1 cellular context compared by ENCODE assay signal in genomic region chr1:211891708-211892107, GRCh38.
TF ChIP-seq lines count a peak whose summit lies in the region.

No MANE protein-coding gene starts in this region.

TF ChIP-seq in liver, 16 proteins besides CTCF, POLR2A, EP300 and RAD21 (continued from another document):
- no peak for TF ChIP-seq ZBTB33 (IDR thresholded peaks at IDR 0.05)
- no peak for TF ChIP-seq RXRA (IDR thresholded peaks at IDR 0.05)
- TF ChIP-seq SP1 (IDR thresholded peaks at IDR 0.05) = no peak
- TF ChIP-seq YY1 (IDR thresholded peaks at IDR 0.05) = no peak
- no peak for TF ChIP-seq ATF3 (IDR thresholded peaks at IDR 0.05)
- TF ChIP-seq FOXA1 (IDR thresholded peaks at IDR 0.05) = no peak
- no peak for TF ChIP-seq EGR1 (IDR thresholded peaks at IDR 0.05; ENCODE audit: low read depth in 2 of 2)
- TF ChIP-seq HNF4A (conservative IDR thresholded peaks at IDR 0.05) = no peak
- no peak for TF ChIP-seq REST (IDR thresholded peaks at IDR 0.05)
- no peak for TF ChIP-seq HNF4G (IDR thresholded peaks at IDR 0.05)
- no peak for TF ChIP-seq MAX (IDR thresholded peaks at IDR 0.05)
